In genomic region chr11:63212742-63213141, GRCh38 we compare ENCODE assay signal across 8 cellular contexts. TPM values are rescaled to one million over a fixed set of nuclear protein-coding genes. Genes with fewer than 3 reads are reported as not detected.
DNase-seq lines count a peak whose midpoint lies in the region; ATAC-seq and TF ChIP-seq lines count a peak whose summit lies in the region.

No MANE protein-coding gene starts in this region.

- no peak overlapping the region for H3K4ac ChIP-seq in mesenchymal stem cell (ENCODE audit: low read depth in 1 of 2, low read length in 2 of 2)

- peak in 6 of 7 experiments; percentile 30 to 63 (median 52) for TF ChIP-seq CTCF in body of pancreas (IDR thresholded peaks at IDR 0.05)

- H2BK12ac ChIP-seq in mesenchymal stem cell (ENCODE audit: low read length in 2 of 2) = no peak overlapping the region

- WGBS in body of pancreas, 2 donors = 3 to 5% methylated on average over 2 of the region's 2 CpGs
- WGBS in mesenchymal stem cell = 14% methylated on average over 1 of the region's 2 CpGs

- ATAC-seq in body of pancreas (no peak), HG02623 (IDR thresholded peaks at IDR 0.05; ENCODE audit: unreplicated experiment) (no peak)

- H2AK5ac ChIP-seq in mesenchymal stem cell (ENCODE audit: low read length, severe bottlenecking) = no peak overlapping the region

- no peak overlapping the region for H4K91ac ChIP-seq in mesenchymal stem cell (ENCODE audit: low read length)

- no peak overlapping the region for H3K4me3 ChIP-seq in body of pancreas
- no peak overlapping the region for H3K4me3 ChIP-seq in mesenchymal stem cell (ENCODE audit: insufficient read depth in 1 of 2, low read depth in 1 of 2, low read length in 2 of 2)

- no peak overlapping the region for H3K14ac ChIP-seq in mesenchymal stem cell (ENCODE audit: low read length in 2 of 2)

- H4K8ac ChIP-seq in mesenchymal stem cell (ENCODE audit: low read length) = no peak overlapping the region

- intact Hi-C loops in body of pancreas (cut with DNase I) = loop anchor here (10.0 kb wide), 1 partner anchor 308 kb away; no protein-coding TSS in a partner anchor

- no peak overlapping the region for H3K4me2 ChIP-seq in mesenchymal stem cell (ENCODE audit: low read length, poor library complexity, severe bottlenecking)

- TF ChIP-seq POLR2A in body of pancreas (IDR thresholded peaks at IDR 0.05) = no peak

- H2BK15ac ChIP-seq in mesenchymal stem cell (ENCODE audit: low read depth, poor library complexity, severe bottlenecking) = no peak overlapping the region

- peak; percentile 2 for DNase-seq in NCI-H345 (lab: John Stamatoyannopoulos, UW)
- DNase-seq in NCI-H345 treated with DMSO at 0.1 percent for 48 hours (lab: John Stamatoyannopoulos, UW; ENCODE audit: unreplicated experiment) = no peak
- DNase-seq in KBM-7 = peak; percentile 54
- peak in 1 of 4 donors; percentile 22 for DNase-seq in body of pancreas
- peak; percentile 22 for DNase-seq in mesenchymal stem cell
- no peak for DNase-seq in mesenteric fat pad (ENCODE audit: low spot score)
- DNase-seq in NCI-H187 (lab: John Stamatoyannopoulos, UW) = no peak

- H3K4me1 ChIP-seq in body of pancreas (peaks cover 4% of the 10 kb centered on the region), mesenchymal stem cell (ENCODE audit: control insufficient read depth, insufficient read depth, low read depth, low read length) (no peaks in the 10 kb centered on the region)

- H3K36me3 ChIP-seq in body of pancreas (replicated peaks in 1 of 2; ENCODE audit: insufficient read depth in 1 of 2, low read depth in 2 of 2) (no peaks in the 10 kb centered on the region), mesenchymal stem cell (ENCODE audit: control insufficient read depth in 1 of 2, insufficient read depth in 2 of 2, low read depth in 1 of 2, low read length in 2 of 2) (no peaks in the 10 kb centered on the region)

- no peak overlapping the region for H2BK120ac ChIP-seq in mesenchymal stem cell (ENCODE audit: low read depth, low read length)

- H3K18ac ChIP-seq in mesenchymal stem cell (ENCODE audit: low read depth in 1 of 2, low read length in 2 of 2) = no peak overlapping the region

- H2BK5ac ChIP-seq in mesenchymal stem cell (ENCODE audit: low read depth, low read length, poor library complexity, severe bottlenecking) = no peak overlapping the region

- H2AFZ ChIP-seq in mesenchymal stem cell (ENCODE audit: low read depth, low read length) = no peak overlapping the region

- no peaks in the 10 kb centered on the region for H3K27me3 ChIP-seq in body of pancreas
- peaks cover 0 to 17% of the 10 kb centered on the region in 2 experiments for H3K27me3 ChIP-seq in mesenchymal stem cell (ENCODE audit: control insufficient read depth in 1 of 2, insufficient read depth in 1 of 2, low read length in 2 of 2)

- H3K9me3 ChIP-seq in body of pancreas (no peaks in the 10 kb centered on the region), mesenchymal stem cell (ENCODE audit: control insufficient read depth, low read length) (no peaks in the 10 kb centered on the region)

- H3K27ac ChIP-seq in body of pancreas (no peak overlapping the region), mesenchymal stem cell (ENCODE audit: low read length, poor library complexity, severe bottlenecking) (no peak overlapping the region)

- in situ Hi-C loops in KBM-7 (cut with MboI; ENCODE audit: low pct_unique_long_range_greater_than_20kb, low sequenced_read_pairs) = no loop called here

- no peak overlapping the region for H3K9ac ChIP-seq in mesenchymal stem cell (ENCODE audit: low read length)

- no peaks in the 10 kb centered on the region for H3K79me1 ChIP-seq in mesenchymal stem cell (replicated peaks; ENCODE audit: low read length, poor library complexity, severe bottlenecking)

- H3K23ac ChIP-seq in mesenchymal stem cell (ENCODE audit: low read length in 2 of 2) = no peak overlapping the region

RNA-seq across cellular contexts. Expression of gene SLC22A25, which starts 30.7 kb away (rescaled TPM):
- not detected for total RNA-seq in body of pancreas
- polyA plus RNA-seq in mesenchymal stem cell (2013, experiment 1 of 2) = not detected
- polyA plus RNA-seq in mesenchymal stem cell (2013, experiment 2 of 2) = not detected
- total RNA-seq in mesenteric fat pad = not detected

Comparison
In these comparisons a context has a peak if more than half of its experiments do, and no peak if none do; other contexts are left out.
1. DNase-seq: peak in NCI-H345 (single experiment), KBM-7 (single experiment) and mesenchymal stem cell (single experiment); none in NCI-H345 treated with DMSO at 0.1 percent for 48 hours (single experiment), mesenteric fat pad (single experiment) and NCI-H187 (0 of 2).